Comparison of ENCODE assay signal across 1 cellular context in the genomic region with DNA sequence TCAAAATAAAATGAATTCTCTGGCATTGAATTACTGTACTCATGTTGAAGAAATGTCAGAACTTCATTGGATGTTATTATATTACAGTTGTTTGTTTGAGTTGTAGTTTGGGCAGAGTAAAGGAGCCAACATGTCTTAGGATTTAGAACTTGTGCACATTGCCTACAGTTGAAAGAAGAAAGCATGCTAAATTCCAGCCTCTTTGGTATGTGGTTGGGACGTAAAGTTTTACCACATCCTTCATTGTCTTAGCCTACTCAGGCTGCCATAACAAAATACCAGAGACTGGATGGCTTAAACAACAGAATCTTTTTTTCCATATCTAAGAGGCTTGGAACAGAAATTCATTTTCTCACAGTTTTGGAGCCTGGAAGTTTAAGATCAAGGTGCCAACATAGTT.
A peak's percentile ranks its signal among the peaks of the same experiment; 100 is the strongest.
TF ChIP-seq lines count a peak whose summit lies in the region.

No MANE protein-coding gene starts in this region.

TF ChIP-seq in K562, 482 proteins besides CTCF, POLR2A, EP300 and RAD21:
- TF ChIP-seq TFAP4 (CRISPR knock-in tag; IDR thresholded peaks at IDR 0.05; ENCODE audit: borderline replicate concordance) (no peak), GATAD2B (IDR thresholded peaks at IDR 0.05; ENCODE audit: borderline replicate concordance) (no peak), RNF2 (IDR thresholded peaks at IDR 0.05) (no peak), TSHZ1 (CRISPR knock-in tag; IDR thresholded peaks at IDR 0.05) (no peak), CXXC5 (CRISPR knock-in tag; IDR thresholded peaks at IDR 0.05) (no peak), CHCHD3 (CRISPR knock-in tag; IDR thresholded peaks at IDR 0.05) (peak; percentile 26; the same call in 1 of the 2 replicates), RBFOX2 (IDR thresholded peaks at IDR 0.05; ENCODE audit: low read depth, low read length) (peak; percentile 53), ZNF586 (CRISPR knock-in tag; conservative IDR thresholded peaks at IDR 0.05) (no peak), NCOR1 (IDR thresholded peaks at IDR 0.05) (no peak), KDM4B (IDR thresholded peaks at IDR 0.05; ENCODE audit: borderline replicate concordance in 2 of 2, low read depth in 1 of 2) (no peak), ZSCAN32 (CRISPR knock-in tag; IDR thresholded peaks at IDR 0.05) (no peak), XRCC4 (IDR thresholded peaks at IDR 0.05; ENCODE audit: extremely low read depth, insufficient read depth, insufficient read length) (no peak)
- TF ChIP-seq, protein P1, sequence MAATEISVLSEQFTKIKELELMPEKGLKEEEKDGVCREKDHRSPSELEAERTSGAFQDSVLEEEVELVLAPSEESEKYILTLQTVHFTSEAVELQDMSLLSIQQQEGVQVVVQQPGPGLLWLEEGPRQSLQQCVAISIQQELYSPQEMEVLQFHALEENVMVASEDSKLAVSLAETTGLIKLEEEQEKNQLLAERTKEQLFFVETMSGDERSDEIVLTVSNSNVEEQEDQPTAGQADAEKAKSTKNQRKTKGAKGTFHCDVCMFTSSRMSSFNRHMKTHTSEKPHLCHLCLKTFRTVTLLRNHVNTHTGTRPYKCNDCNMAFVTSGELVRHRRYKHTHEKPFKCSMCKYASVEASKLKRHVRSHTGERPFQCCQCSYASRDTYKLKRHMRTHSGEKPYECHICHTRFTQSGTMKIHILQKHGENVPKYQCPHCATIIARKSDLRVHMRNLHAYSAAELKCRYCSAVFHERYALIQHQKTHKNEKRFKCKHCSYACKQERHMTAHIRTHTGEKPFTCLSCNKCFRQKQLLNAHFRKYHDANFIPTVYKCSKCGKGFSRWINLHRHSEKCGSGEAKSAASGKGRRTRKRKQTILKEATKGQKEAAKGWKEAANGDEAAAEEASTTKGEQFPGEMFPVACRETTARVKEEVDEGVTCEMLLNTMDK (IDR thresholded peaks at IDR 0.05; ENCODE audit: borderline replicate concordance, insufficient read depth, low read depth, low read length, poor library complexity, severe bottlenecking): no peak
- TF ChIP-seq, protein P2, sequence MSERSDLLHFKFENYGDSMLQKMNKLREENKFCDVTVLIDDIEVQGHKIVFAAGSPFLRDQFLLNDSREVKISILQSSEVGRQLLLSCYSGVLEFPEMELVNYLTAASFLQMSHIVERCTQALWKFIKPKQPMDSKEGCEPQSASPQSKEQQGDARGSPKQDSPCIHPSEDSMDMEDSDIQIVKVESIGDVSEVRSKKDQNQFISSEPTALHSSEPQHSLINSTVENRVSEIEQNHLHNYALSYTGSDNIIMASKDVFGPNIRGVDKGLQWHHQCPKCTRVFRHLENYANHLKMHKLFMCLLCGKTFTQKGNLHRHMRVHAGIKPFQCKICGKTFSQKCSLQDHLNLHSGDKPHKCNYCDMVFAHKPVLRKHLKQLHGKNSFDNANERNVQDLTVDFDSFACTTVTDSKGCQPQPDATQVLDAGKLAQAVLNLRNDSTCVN (CRISPR knock-in tag; IDR thresholded peaks at IDR 0.05): 0 out of 2 replicates have a peak, but pooled peaks have one; percentile 5
TF ChIP-seq in K562: peak in this region for 3.
